11 cellular contexts compared by ENCODE assay signal in genomic region chr22:24284747-24285203, GRCh38. TPM values are rescaled to one million over a fixed set of nuclear protein-coding genes. Genes with fewer than 3 reads are reported as not detected.
DNase-seq lines count a peak whose midpoint lies in the region; ATAC-seq, FAIRE-seq and TF ChIP-seq lines count a peak whose summit lies in the region.
"Had no signal": no experiment of that assay in that cellular context is flagged by ENCODE, and none has a peak within 500 bp of the region (broad histone marks: within the 10 kb centered on the region; RNA-seq: fewer than 3 reads in every experiment).

No MANE protein-coding gene starts in this region.

- H3K79me2 ChIP-seq in astrocyte (ENCODE audit: insufficient read depth, low read length) = peaks cover 66% of the 10 kb centered on the region

- H3K36me3 Mint-ChIP-seq in CD4-positive, alpha-beta memory T cell = peaks cover 2 to 4% of the 10 kb centered on the region in 2 donors
- peaks cover 2% of the 10 kb centered on the region for H3K36me3 Mint-ChIP-seq in astrocyte (ENCODE audit: low read depth, unreplicated experiment)
- H3K36me3 Mint-ChIP-seq in memory B cell = peaks cover 14% of the 10 kb centered on the region

- H3K9me3 Mint-ChIP-seq in CD4-positive, alpha-beta memory T cell = no peaks in the 10 kb centered on the region
- peaks cover 4% of the 10 kb centered on the region for H3K9me3 Mint-ChIP-seq in astrocyte (ENCODE audit: unreplicated experiment)
- H3K9me3 Mint-ChIP-seq in memory B cell = no peaks in the 10 kb centered on the region

- ATAC-seq in memory B cell (ENCODE audit: low read depth) = no peak
- ATAC-seq in GM18867 (IDR thresholded peaks at IDR 0.05; ENCODE audit: unreplicated experiment) = no peak
- ATAC-seq in HG03460 (IDR thresholded peaks at IDR 0.05; ENCODE audit: unreplicated experiment) = no peak

- peak overlapping the region in 6 of 8 donors; percentile 7 to 69 (median 22) for H3K4me3 Mint-ChIP-seq in CD4-positive, alpha-beta memory T cell
- peak overlapping the region; percentile 12 for H3K4me3 Mint-ChIP-seq in astrocyte (ENCODE audit: unreplicated experiment)
- H3K4me3 Mint-ChIP-seq in memory B cell = no peak overlapping the region

- POLR2A ChIA-PET in CD4-positive, alpha-beta memory T cell (lab: Charles Lee; ENCODE audit: partially characterized antibody) = no interaction called here

- no peak overlapping the region for H2AFZ ChIP-seq in astrocyte (ENCODE audit: low read depth, low read length)

- H3K27ac ChIP-seq in CD4-positive, alpha-beta memory T cell (ENCODE audit: low read depth, low read length) = no peak overlapping the region
- H3K27ac ChIP-seq in HUES6 (ENCODE audit: low read depth, low read length) = peak overlapping the region; percentile 3; the same call in 1 of the 2 replicates
- no peak overlapping the region for H3K27ac ChIP-seq in astrocyte (ENCODE audit: low read depth, low read length)

- H3K27me3 ChIP-seq in CD4-positive, alpha-beta memory T cell (ENCODE audit: insufficient read depth, low read length) = no peaks in the 10 kb centered on the region
- H3K27me3 ChIP-seq in HUES6 (ENCODE audit: control insufficient read depth, insufficient read depth, low read length) (no peaks in the 10 kb centered on the region), astrocyte (ENCODE audit: insufficient read depth, low read length) (no peaks in the 10 kb centered on the region)

- peaks cover 32 to 64% (median 47%) of the 10 kb centered on the region in 4 donors for H3K4me1 Mint-ChIP-seq in CD4-positive, alpha-beta memory T cell
- peaks cover 53% of the 10 kb centered on the region for H3K4me1 Mint-ChIP-seq in astrocyte (ENCODE audit: low read depth, unreplicated experiment)
- H3K4me1 Mint-ChIP-seq in memory B cell = peaks cover 33% of the 10 kb centered on the region

- no peak for FAIRE-seq in astrocyte (lab: Jason Lieb, UNC)
- FAIRE-seq: islet of Langerhans, TTC549 had no signal

- peak overlapping the region; percentile 22 for H3K4me2 ChIP-seq in astrocyte (ENCODE audit: low read length)

- intact Hi-C loops in CD4-positive, alpha-beta memory T cell (cut with micrococcal nuclease) = no loop called here

- H3K36me3 ChIP-seq in CD4-positive, alpha-beta memory T cell (ENCODE audit: insufficient read depth, low read length) = no peaks in the 10 kb centered on the region
- H3K36me3 ChIP-seq in HUES6 (ENCODE audit: control insufficient read depth, insufficient read depth, low read length) (no peaks in the 10 kb centered on the region), astrocyte (ENCODE audit: insufficient read depth, low read length) (no peaks in the 10 kb centered on the region)

- peak overlapping the region in 5 of 7 donors; percentile 0 to 80 (median 66) for H3K27ac Mint-ChIP-seq in CD4-positive, alpha-beta memory T cell
- peak overlapping the region; percentile 82 for H3K27ac Mint-ChIP-seq in astrocyte (ENCODE audit: unreplicated experiment)
- peak overlapping the region; percentile 46 for H3K27ac Mint-ChIP-seq in memory B cell

- CTCF ChIA-PET in CD4-positive, alpha-beta memory T cell (lab: Charles Lee; ENCODE audit: partially characterized antibody) = interaction anchor here (1.1 kb wide), 1 partner anchor 14 kb away, joined by 3 read pairs; no protein-coding TSS in a partner anchor

- DNase-seq in CD4-positive, alpha-beta memory T cell = no peak
- peak; percentile 24 for DNase-seq in astrocyte (ENCODE audit: low read depth)
- DNase-seq in memory B cell (ENCODE audit: low spot score in 2 of 2) = no peak
- DNase-seq in NCI-H187 (lab: John Stamatoyannopoulos, UW) = no peak
- DNase-seq in T-helper 9 cell = no peak
- DNase-seq: NCI-H446 had no signal

- no peaks in the 10 kb centered on the region for H3K9me3 ChIP-seq in CD4-positive, alpha-beta memory T cell (ENCODE audit: control insufficient read depth in 1 of 2, low read length in 2 of 2)
- H3K9me3 ChIP-seq in HUES6 (ENCODE audit: control insufficient read depth, insufficient read depth, low read depth, low read length) (no peaks in the 10 kb centered on the region), astrocyte (ENCODE audit: insufficient read depth, low read depth, low read length) (no peaks in the 10 kb centered on the region)

- no peak overlapping the region for H3K4me3 ChIP-seq in CD4-positive, alpha-beta memory T cell (ENCODE audit: low read length in 2 of 2)
- H3K4me3 ChIP-seq in HUES6 (ENCODE audit: low read depth, low read length) (no peak overlapping the region; the same call in 1 of the 2 replicates), astrocyte (ENCODE audit: insufficient read depth, low read depth, low read length) (no peak overlapping the region)

- peaks cover 34% of the 10 kb centered on the region for H4K20me1 ChIP-seq in astrocyte (ENCODE audit: insufficient read depth, low read length)

- TF ChIP-seq CTCF in astrocyte (IDR thresholded peaks at IDR 0.05; ENCODE audit: insufficient read depth, low read depth, low read length) = no peak

- peaks cover 34% of the 10 kb centered on the region for H3K4me1 ChIP-seq in CD4-positive, alpha-beta memory T cell (ENCODE audit: insufficient read depth, low read length)
- H3K4me1 ChIP-seq in HUES6 (ENCODE audit: control insufficient read depth, insufficient read depth, low read length) (peaks cover 20% of the 10 kb centered on the region), astrocyte (ENCODE audit: insufficient read depth, low read length) (peaks cover 23% of the 10 kb centered on the region)

- no peaks in the 10 kb centered on the region for H3K27me3 Mint-ChIP-seq in CD4-positive, alpha-beta memory T cell
- no peaks in the 10 kb centered on the region for H3K27me3 Mint-ChIP-seq in astrocyte (ENCODE audit: low read depth, unreplicated experiment)
- H3K27me3 Mint-ChIP-seq in memory B cell = no peaks in the 10 kb centered on the region

- H3K9ac ChIP-seq in HUES6 (ENCODE audit: low read length) = no peak overlapping the region
- H3K9ac ChIP-seq in astrocyte (ENCODE audit: low read length) = no peak overlapping the region

RNA-seq across cellular contexts. Expression of gene SPECC1L, which starts 14.1 kb away (rescaled TPM):
- total RNA-seq in CD4-positive, alpha-beta memory T cell = 10 to 100 TPM; 51.1 to 62.1 TPM
- 10 to 100 TPM in 1 of 2 donors, 1 to 10 TPM in 1; 4.3 to 12.9 TPM for polyA plus RNA-seq in CD4-positive, alpha-beta memory T cell
- 64.8 and 69.2 TPM in 2 replicates for total RNA-seq in astrocyte

RNA-seq across cellular contexts. Expression of gene GGT5, which starts 39.9 kb away (rescaled TPM):
- total RNA-seq in CD4-positive, alpha-beta memory T cell = not detected
- polyA plus RNA-seq in CD4-positive, alpha-beta memory T cell = not detected
- total RNA-seq in astrocyte = 0.64 and 0.89 TPM in 2 replicates
